21 cellular contexts compared by ENCODE assay signal in genomic region chrX:88886908-88887307, GRCh38.
"Had no signal": no experiment of that assay in that cellular context is flagged by ENCODE, and none has a peak within 500 bp of the region (broad histone marks: within the 10 kb centered on the region; RNA-seq: fewer than 3 reads in every experiment).

No MANE protein-coding gene starts in this region.

- H3K27me3 ChIP-seq: esophagus muscularis mucosa, right atrium auricular region, spleen, upper lobe of left lung had no signal

- DNase-seq: activated CD4-positive, alpha-beta T cell treated with anti-CD3 and anti-CD28 coated beads, Interleukin-2, amount 10 ng/mL, durations not matched to agents 7 days and 5 days; activated CD4-positive, CD25-positive, alpha-beta regulatory T cell treated with anti-CD3 and anti-CD28 coated beads, Interleukin-2, amount 50 U/mL, for 72 hours; activated CD8-positive, alpha-beta memory T cell treated with anti-CD3 and anti-CD28 coated beads, Interleukin-2, amount 10 ng/mL, durations not matched to agents 7 days and 5 days; activated CD8-positive, alpha-beta T cell treated with anti-CD3 and anti-CD28 coated beads for 36 hours; activated gamma-delta T cell; activated T-cell treated with anti-CD3 and anti-CD28 coated beads for 4 hours; anterior cingulate cortex; caudate nucleus; dermis blood vessel endothelial cell; effector CD8-positive, alpha-beta T cell; hypothalamus; psoas muscle; spleen; stimulated activated CD4-positive, alpha-beta T cell treated with anti-CD3 and anti-CD28 coated beads, Interleukin-4, amount 100 ng/mL, for 1 hour; stimulated activated naive CD4-positive, alpha-beta T cell; upper lobe of left lung; WERI-Rb-1 had no signal

- H3K36me3 ChIP-seq: esophagus muscularis mucosa, pancreas, right atrium auricular region, spleen, thoracic aorta, upper lobe of left lung, WERI-Rb-1 had no signal

- H3K27ac ChIP-seq: esophagus muscularis mucosa, pancreas, psoas muscle, right atrium auricular region, spleen, thoracic aorta, upper lobe of left lung, WERI-Rb-1 had no signal

- ATAC-seq: activated CD8-positive, alpha-beta memory T cell treated with anti-CD3 and anti-CD28 coated beads, Interleukin-2, amount 10 ng/mL, durations not matched to agents 7 days and 5 days; activated CD8-positive, alpha-beta T cell treated with anti-CD3 and anti-CD28 coated beads for 36 hours; psoas muscle had no signal

- H3K4me1 ChIP-seq: esophagus muscularis mucosa, pancreas, psoas muscle, right atrium auricular region, spleen, upper lobe of left lung had no signal

- H3K4me3 ChIP-seq: esophagus muscularis mucosa, pancreas, psoas muscle, right atrium auricular region, spleen, thoracic aorta, upper lobe of left lung had no signal
